ENCODE assay signal across 12 cellular contexts in genomic region chr4:110480031-110480549, GRCh38. TPM values are rescaled to one million over a fixed set of nuclear protein-coding genes. Genes with fewer than 3 reads are reported as not detected.
DNase-seq lines count a peak whose midpoint lies in the region; ATAC-seq and TF ChIP-seq lines count a peak whose summit lies in the region.
"Had no signal": no experiment of that assay in that cellular context is flagged by ENCODE, and none has a peak within 500 bp of the region (broad histone marks: within the 10 kb centered on the region; RNA-seq: fewer than 3 reads in every experiment).

No MANE protein-coding gene starts in this region.

- ATAC-seq in HG03095 (IDR thresholded peaks at IDR 0.05; ENCODE audit: unreplicated experiment), result no peak

- H3K4me3 ChIP-seq in AG10803 (ENCODE audit: low read length), result no peak overlapping the region
- peak overlapping the region; percentile 47 for H3K4me3 ChIP-seq in epithelial cell of proximal tubule (ENCODE audit: low read depth, low read length)

- TF ChIP-seq CTCF in AG10803 (conservative IDR thresholded peaks at IDR 0.05; ENCODE audit: low read length), result peak; percentile 72
- TF ChIP-seq CTCF in epithelial cell of proximal tubule (conservative IDR thresholded peaks at IDR 0.05; ENCODE audit: low read depth, low read length), result peak; percentile 64

- DNase-seq in AG10803 (ENCODE audit: low read depth) (peak; percentile 99), NAMALWA (ENCODE audit: low spot score) (peak; percentile 5), epithelial cell of proximal tubule (ENCODE audit: low read depth) (peak; percentile 63), myocyte (ENCODE audit: low read depth) (peak; percentile 82), ureter (ENCODE audit: low spot score) (no peak), NCI-H1105 (lab: John Stamatoyannopoulos, UW) (no peak), GM19238 (ENCODE audit: insufficient read length, low spot score) (no peak)
- DNase-seq: Calu3, erythroblast, NCI-H2029, T-helper 2 cell had no signal

RNA-seq across cellular contexts. Expression of gene ENPEP, which starts 4.1 kb away (rescaled TPM):
- 0.36 and 6.0 TPM in 2 replicates for total RNA-seq in epithelial cell of proximal tubule
- total RNA-seq in myocyte, result 1.4 and 3.1 TPM in 2 replicates
- polyA plus RNA-seq in myocyte (2012), result 0.10 TPM
- total RNA-seq in ureter, result 3.9 TPM
- total RNA-seq: Calu3 had no signal

Comparison
In these comparisons a context has a peak if more than half of its experiments do, and no peak if none do; other contexts are left out.
1. DNase-seq: peak in AG10803 (single experiment), NAMALWA (single experiment), epithelial cell of proximal tubule (single experiment) and myocyte (single experiment); none in ureter (single experiment), NCI-H1105 (single experiment) and GM19238 (single experiment).